ENCODE assay signal across 8 cellular contexts in the genomic region with DNA sequence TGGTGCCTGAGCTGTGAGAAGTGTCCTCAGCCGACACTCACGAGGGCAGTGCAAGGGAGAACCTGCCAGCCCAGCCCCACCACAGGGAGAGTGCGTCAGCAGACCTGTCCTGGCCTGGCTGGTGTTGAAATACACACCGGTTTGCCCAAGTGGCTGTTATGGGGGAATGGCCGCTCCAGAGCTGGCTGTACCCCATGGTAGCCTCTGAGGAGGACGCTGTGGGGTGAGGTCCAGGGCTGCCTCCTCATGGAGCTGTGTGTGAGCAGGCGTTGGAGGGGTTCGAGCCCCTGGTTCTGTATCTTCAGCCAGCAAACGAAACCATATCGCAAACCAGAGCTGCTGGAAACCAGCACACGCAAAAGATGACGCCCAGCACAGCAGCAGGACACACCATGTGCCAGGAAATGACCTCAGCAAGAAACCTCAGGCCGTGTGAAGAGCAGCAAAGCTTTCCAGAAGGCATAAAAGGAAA. TPM values are rescaled to one million over a fixed set of nuclear protein-coding genes. Genes with fewer than 3 reads are reported as not detected.
A peak's percentile ranks its signal among the peaks of the same experiment; 100 is the strongest.
DNase-seq lines count a peak whose midpoint lies in the region; ATAC-seq and TF ChIP-seq lines count a peak whose summit lies in the region.

No MANE protein-coding gene starts in this region.

- TF ChIP-seq EP300 in tibial nerve (IDR thresholded peaks at IDR 0.05), result peak; percentile 11 to 77

- peaks cover 11% of the 10 kb centered on the region for H3K4me1 Mint-ChIP-seq in activated CD4-positive, alpha-beta T cell treated with anti-CD3 and anti-CD28 coated beads, Interleukin-2, amount 10 ng/mL, durations not matched to agents 24 days and 14 days

- no peaks in the 10 kb centered on the region for H3K9me3 ChIP-seq in tibial nerve

- H3K4me3 ChIP-seq in lower leg skin (ENCODE audit: low read depth, poor library complexity, severe bottlenecking) (no peak overlapping the region), tibial nerve (no peak overlapping the region)

- no peaks in the 10 kb centered on the region for H3K36me3 Mint-ChIP-seq in activated CD4-positive, alpha-beta T cell treated with anti-CD3 and anti-CD28 coated beads, Interleukin-2, amount 10 ng/mL, durations not matched to agents 24 days and 14 days (ENCODE audit: low read depth)

- H3K4me1 ChIP-seq in tibial nerve, result peaks cover 0 to 13% (median 0%) of the 10 kb centered on the region in 4 donors

- no peak overlapping the region for H3K4me3 Mint-ChIP-seq in activated CD4-positive, alpha-beta T cell treated with anti-CD3 and anti-CD28 coated beads, Interleukin-2, amount 10 ng/mL, durations not matched to agents 24 days and 14 days

- TF ChIP-seq POLR2A in lower leg skin (IDR thresholded peaks at IDR 0.05) (no peak), tibial nerve (IDR thresholded peaks at IDR 0.05) (no peak)

- H3K27me3 ChIP-seq in tibial nerve, result no peaks in the 10 kb centered on the region

- H3K36me3 ChIP-seq in tibial nerve, result peaks cover 0 to 51% (median 10%) of the 10 kb centered on the region in 3 donors

- H3K27me3 Mint-ChIP-seq in activated CD4-positive, alpha-beta T cell treated with anti-CD3 and anti-CD28 coated beads, Interleukin-2, amount 10 ng/mL, durations not matched to agents 24 days and 14 days, result no peaks in the 10 kb centered on the region

- peak overlapping the region; percentile 48 for H3K27ac Mint-ChIP-seq in activated CD4-positive, alpha-beta T cell treated with anti-CD3 and anti-CD28 coated beads, Interleukin-2, amount 10 ng/mL, durations not matched to agents 24 days and 14 days

- ATAC-seq in HG02759 (IDR thresholded peaks at IDR 0.05; ENCODE audit: unreplicated experiment) (no peak), GM19351 (IDR thresholded peaks at IDR 0.05; ENCODE audit: unreplicated experiment) (no peak)

- intact Hi-C loops in activated CD4-positive, alpha-beta T cell treated with anti-CD3 and anti-CD28 coated beads, Interleukin-2, amount 10 ng/mL, durations not matched to agents 24 days and 14 days (cut with micrococcal nuclease), result no loop called here
- intact Hi-C loops in lower leg skin (cut with DNase I; ENCODE audit: low total_unique reads), result no loop called here

- peak overlapping the region; percentile 0 to 83 (median 58) for H3K27ac ChIP-seq in tibial nerve

- TF ChIP-seq CTCF in lower leg skin (IDR thresholded peaks at IDR 0.05), result no peak
- no peak for TF ChIP-seq CTCF in tibial nerve (IDR thresholded peaks at IDR 0.05)

- H3K9me3 Mint-ChIP-seq in activated CD4-positive, alpha-beta T cell treated with anti-CD3 and anti-CD28 coated beads, Interleukin-2, amount 10 ng/mL, durations not matched to agents 24 days and 14 days, result no peaks in the 10 kb centered on the region

- peak; percentile 67 for DNase-seq in activated CD4-positive, alpha-beta T cell treated with anti-CD3 and anti-CD28 coated beads, Interleukin-2, amount 10 ng/mL, durations not matched to agents 24 days and 14 days
- DNase-seq in activated CD4-positive, alpha-beta T cell treated with anti-CD3 and anti-CD28 coated beads, Interleukin-2, amount 50 U/mL, for 4 hours, result no peak
- DNase-seq in central memory CD4-positive, alpha-beta T cell, result peak; percentile 39
- DNase-seq in lower leg skin (ENCODE audit: low spot score in 2 of 2) (peak; percentile 54 to 91), tibial nerve (ENCODE audit: low spot score in 2 of 2) (peak in 1 of 2 donors; percentile 65), DMS53 (lab: John Stamatoyannopoulos, UW) (no peak)

- 25 to 26% methylated on average over 13 of the region's 13 CpGs for WGBS in lower leg skin, 2 donors
- WGBS in tibial nerve, 2 donors, result 68 to 72% methylated on average over 11 of the region's 13 CpGs

RNA-seq across cellular contexts. Expression of a gene that starts 9.3 kb away (rescaled TPM):
- total RNA-seq in activated CD4-positive, alpha-beta T cell treated with anti-CD3 and anti-CD28 coated beads, Interleukin-2, amount 10 ng/mL, durations not matched to agents 24 days and 14 days, result 14.6 and 16.5 TPM in 2 replicates
- total RNA-seq in lower leg skin (100 to 1,000 TPM in 1 of 4 donors, 10 to 100 TPM in 3; 64.6 to 135 (median 69.4) TPM), tibial nerve (10 to 100 TPM; 11.4 to 39.3 (median 26.2) TPM)

Comparison
In these comparisons a context has a peak if more than half of its experiments do, and no peak if none do; other contexts are left out.
1. DNase-seq: peak in activated CD4-positive, alpha-beta T cell treated with anti-CD3 and anti-CD28 coated beads, Interleukin-2, amount 10 ng/mL, durations not matched to agents 24 days and 14 days (single experiment), central memory CD4-positive, alpha-beta T cell (single experiment) and lower leg skin (2 of 2); none in activated CD4-positive, alpha-beta T cell treated with anti-CD3 and anti-CD28 coated beads, Interleukin-2, amount 50 U/mL, for 4 hours (0 of 2) and DMS53 (single experiment).